Comparison of ENCODE assay signal across 18 cellular contexts in the genomic region with DNA sequence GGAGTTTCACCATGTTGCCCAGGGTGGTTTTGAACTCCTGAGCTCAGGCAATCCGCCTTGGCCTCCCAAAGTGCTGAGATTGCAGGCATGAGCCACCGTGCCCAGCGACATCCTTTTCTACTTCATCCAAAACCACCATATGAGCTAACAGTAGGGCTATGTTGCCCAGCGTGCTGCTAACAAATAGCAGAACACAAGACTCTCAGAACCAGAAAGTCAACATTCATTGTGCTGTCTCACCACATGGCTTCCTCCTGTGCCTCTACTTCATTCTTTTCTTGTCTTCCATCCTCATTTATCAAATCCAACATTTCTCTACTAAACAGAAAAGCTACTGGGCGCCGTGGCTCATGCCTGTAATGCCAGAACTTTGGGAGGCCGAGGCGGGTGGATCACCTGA. TPM values are rescaled to one million over a fixed set of nuclear protein-coding genes. Genes with fewer than 3 reads are reported as not detected.
DNase-seq lines count a peak whose midpoint lies in the region; ATAC-seq and TF ChIP-seq lines count a peak whose summit lies in the region.
"Had no signal": no experiment of that assay in that cellular context is flagged by ENCODE, and none has a peak within 500 bp of the region (broad histone marks: within the 10 kb centered on the region; RNA-seq: fewer than 3 reads in every experiment).

No MANE protein-coding gene starts in this region.

- CTCF ChIA-PET in PC-3 (lab: Charles Lee), result interaction anchor here (1.2 kb wide), 1 partner anchor 229 kb away, joined by 6 read pairs; no protein-coding TSS in a partner anchor

- H3K18ac ChIP-seq in trophoblast cell (ENCODE audit: low read length), result no peak overlapping the region

- no peak overlapping the region for H2BK12ac ChIP-seq in trophoblast cell (ENCODE audit: low read length)

- H3K9me3 ChIP-seq in PC-3 (ENCODE audit: low read length), result no peaks in the 10 kb centered on the region
- H3K9me3 ChIP-seq in trophoblast cell (ENCODE audit: insufficient read depth, low read depth, low read length), result no peaks in the 10 kb centered on the region

- BruUV-seq in PC-3 (replicated peaks; lab: Mats Ljungman, UMichigan), result no TSS peak

- H3K4me3 ChIP-seq in PC-3 (ENCODE audit: low read length) (no peak overlapping the region), epithelial cell of esophagus (ENCODE audit: low read length) (no peak overlapping the region), trophoblast cell (ENCODE audit: low read depth, low read length) (no peak overlapping the region)
- H3K4me3 ChIP-seq: GM23248, PC-9 had no signal

- H3K79me1 ChIP-seq in trophoblast cell (ENCODE audit: low read length), result no peaks in the 10 kb centered on the region

- peaks cover 5% of the 10 kb centered on the region for H3F3A ChIP-seq in PC-3 (ENCODE audit: low read length, unreplicated experiment)

- no peak overlapping the region for H3K4ac ChIP-seq in trophoblast cell (ENCODE audit: low read depth, low read length)

- no peak overlapping the region for H3K4me3 Mint-ChIP-seq in CD14-positive monocyte
- no peak overlapping the region for H3K4me3 Mint-ChIP-seq in activated T-cell treated with anti-CD3 and anti-CD28 coated beads, Interleukin-2, amount 50 U/mL, for 24 hours
- H3K4me3 Mint-ChIP-seq: CD4-positive, CD25-positive, alpha-beta regulatory T cell; H9 had no signal

- ATAC-seq in PC-3, result no peak
- no peak for ATAC-seq in HG03039 (IDR thresholded peaks at IDR 0.05; ENCODE audit: unreplicated experiment)
- ATAC-seq: HepG2 had no signal

- H3K4me1 Mint-ChIP-seq in CD14-positive monocyte, result peaks cover 31% of the 10 kb centered on the region
- H3K4me1 Mint-ChIP-seq in activated T-cell treated with anti-CD3 and anti-CD28 coated beads, Interleukin-2, amount 50 U/mL, for 24 hours (ENCODE audit: low read depth), result peaks cover 27% of the 10 kb centered on the region
- H3K4me1 Mint-ChIP-seq: H9 had no signal

- H3K14ac ChIP-seq in trophoblast cell (ENCODE audit: low read length), result no peak overlapping the region

- H4K91ac ChIP-seq in trophoblast cell (ENCODE audit: low read depth, low read length), result no peak overlapping the region

- H3K36me3 Mint-ChIP-seq in CD14-positive monocyte, result peaks cover 4 to 12% of the 10 kb centered on the region in 2 donors
- peaks cover 13% of the 10 kb centered on the region for H3K36me3 Mint-ChIP-seq in activated T-cell treated with anti-CD3 and anti-CD28 coated beads, Interleukin-2, amount 50 U/mL, for 24 hours (ENCODE audit: low read depth)

- no peak overlapping the region for H2BK5ac ChIP-seq in trophoblast cell (ENCODE audit: low read depth, low read length, poor library complexity)

- no peak overlapping the region for H3K9ac ChIP-seq in PC-3 (ENCODE audit: low read length)
- H3K9ac ChIP-seq in trophoblast cell (ENCODE audit: low read length), result no peak overlapping the region
- H3K9ac ChIP-seq: GM23248 had no signal

- H3K4me1 ChIP-seq in PC-3 (ENCODE audit: insufficient read depth, low read length), result peaks cover 8% of the 10 kb centered on the region; the same call in 1 of the 2 replicates
- H3K4me1 ChIP-seq in trophoblast cell (ENCODE audit: control insufficient read depth in 1 of 2, insufficient read depth in 2 of 2, low read length in 2 of 2), result no peaks in the 10 kb centered on the region

- H3K27ac ChIP-seq in PC-3 (ENCODE audit: low read length), result no peak overlapping the region
- no peak overlapping the region for H3K27ac ChIP-seq in trophoblast cell (ENCODE audit: low read depth, low read length)
- H3K27ac ChIP-seq: GM23248, PC-9 had no signal

- no peak for TF ChIP-seq CTCF in CD14-positive monocyte (IDR thresholded peaks at IDR 0.05)
- no peak for TF ChIP-seq CTCF in PC-3 (conservative IDR thresholded peaks at IDR 0.05; ENCODE audit: low read depth, low read length)
- TF ChIP-seq CTCF in epithelial cell of esophagus (IDR thresholded peaks at IDR 0.05; ENCODE audit: insufficient read depth, low read depth, low read length, missing control alignments), result no peak

- no peak overlapping the region for H4K8ac ChIP-seq in trophoblast cell (ENCODE audit: low read depth, low read length)

- no CpG with 5 or more reads among the region's 8 CpGs for WGBS in trophoblast cell (ENCODE audit: extremely low coverage, insufficient coverage, insufficient read length)

- H4K20me1 ChIP-seq in PC-3 (ENCODE audit: low read length), result no peaks in the 10 kb centered on the region

- H3K27me3 Mint-ChIP-seq in CD14-positive monocyte (ENCODE audit: low read depth in 3 of 3), result peaks cover 0 to under 1% (median 0%) of the 10 kb centered on the region in 3 donors
- H3K27me3 Mint-ChIP-seq in activated T-cell treated with anti-CD3 and anti-CD28 coated beads, Interleukin-2, amount 50 U/mL, for 24 hours, result no peaks in the 10 kb centered on the region
- H3K27me3 Mint-ChIP-seq: CD4-positive, CD25-positive, alpha-beta regulatory T cell had no signal

- no peak overlapping the region for H3K23ac ChIP-seq in trophoblast cell (ENCODE audit: low read length)

- H3K9me2 ChIP-seq in PC-3 (replicated peaks; ENCODE audit: low read length), result no peaks in the 10 kb centered on the region

- POLR2A ChIA-PET in PC-3 (lab: Charles Lee; ENCODE audit: unreplicated experiment), result no interaction called here

- no peak overlapping the region for H2AK5ac ChIP-seq in trophoblast cell (ENCODE audit: low read length)

- intact Hi-C loops in CD14-positive monocyte (cut with micrococcal nuclease) (no loop called here), PC-3 (cut with micrococcal nuclease) (no loop called here)

- H2AFZ ChIP-seq in PC-3 (ENCODE audit: low read length), result no peak overlapping the region
- H2AFZ ChIP-seq in trophoblast cell (ENCODE audit: insufficient read depth, low read length, poor library complexity), result no peak overlapping the region
- H2AFZ ChIP-seq: GM23248, PC-9 had no signal

- H3K4me2 ChIP-seq in PC-3 (ENCODE audit: low read length) (no peak overlapping the region), trophoblast cell (ENCODE audit: low read length) (no peak overlapping the region)
- H3K4me2 ChIP-seq: PC-9 had no signal

- H2BK120ac ChIP-seq in trophoblast cell (ENCODE audit: insufficient read depth, low read length, poor library complexity), result no peak overlapping the region

- no peaks in the 10 kb centered on the region for H3K27me3 ChIP-seq in PC-3 (ENCODE audit: low read length)
- no peaks in the 10 kb centered on the region for H3K27me3 ChIP-seq in trophoblast cell (ENCODE audit: insufficient read depth, low read length)

- DNase-seq in CD14-positive monocyte (ENCODE audit: low spot score) (no peak), PC-3 (peak; percentile 8), epithelial cell of esophagus (ENCODE audit: low read depth) (peak; percentile 27), trophoblast cell (peak; percentile 93 to 97), activated gamma-delta T cell treated with Interleukin-2 at 50 U/mL for 16 hours (no peak)
- no peak for DNase-seq in activated T-cell treated with anti-CD3 and anti-CD28 coated beads, Interleukin-2, amount 50 U/mL, for 24 hours
- DNase-seq: CD4-positive, CD25-positive, alpha-beta regulatory T cell; GM23248; NCI-H1092 treated with DMSO at 0.1 percent for 48 hours; NCI-H1436; NCI-H187; NCI-H774; NK-92 treated with Interleukin-12 subunit alpha and Interleukin-12 subunit beta, amount 100 ng/mL, for 24 hours; PC-9; SHP77 had no signal

- no peak overlapping the region for H4K12ac ChIP-seq in trophoblast cell (ENCODE audit: low read depth, low read length)

- H3K79me2 ChIP-seq in PC-3 (ENCODE audit: low read length) (no peaks in the 10 kb centered on the region), trophoblast cell (ENCODE audit: control insufficient read depth, insufficient read depth, low read length, poor library complexity) (no peaks in the 10 kb centered on the region)

- peak overlapping the region in 5 of 7 donors; percentile 7 to 85 (median 23) for H3K27ac Mint-ChIP-seq in CD14-positive monocyte
- no peak overlapping the region for H3K27ac Mint-ChIP-seq in activated T-cell treated with anti-CD3 and anti-CD28 coated beads, Interleukin-2, amount 50 U/mL, for 24 hours

- H3K9me3 Mint-ChIP-seq in CD14-positive monocyte, result no peaks in the 10 kb centered on the region
- no peaks in the 10 kb centered on the region for H3K9me3 Mint-ChIP-seq in activated T-cell treated with anti-CD3 and anti-CD28 coated beads, Interleukin-2, amount 50 U/mL, for 24 hours
- H3K9me3 Mint-ChIP-seq: CD4-positive, CD25-positive, alpha-beta regulatory T cell; H9 had no signal

- H3K36me3 ChIP-seq in PC-3 (ENCODE audit: low read depth, low read length) (no peaks in the 10 kb centered on the region; the same call in 1 of the 2 replicates), trophoblast cell (ENCODE audit: control insufficient read depth in 1 of 2, insufficient read depth in 2 of 2, low read length in 2 of 2) (peaks cover 9 to 11% of the 10 kb centered on the region in 2 experiments)

RNA-seq across cellular contexts. Expression of a gene that starts 12.0 kb away (rescaled TPM):
- polyA plus RNA-seq in CD14-positive monocyte, result 10 to 100 TPM; 24.4 to 37.5 TPM
- total RNA-seq in PC-3 (2014; rRNA removed), result 37.7 and 46.9 TPM in 2 replicates
- polyA plus RNA-seq in trophoblast cell (2013), result 57.3 and 58.2 TPM in 2 replicates

RNA-seq across cellular contexts. Expression of a gene that starts 37.2 kb away (rescaled TPM):
- 1 to 10 TPM; 5.5 to 5.9 TPM for polyA plus RNA-seq in CD14-positive monocyte
- total RNA-seq in PC-3 (2014; rRNA removed), result 83.6 and 87.6 TPM in 2 replicates
- polyA plus RNA-seq in trophoblast cell (2013), result 67.0 and 71.4 TPM in 2 replicates

Comparison
In these comparisons a context has a peak if more than half of its experiments do, and no peak if none do; other contexts are left out.
1. DNase-seq: peak in PC-3 (single experiment), epithelial cell of esophagus (single experiment) and trophoblast cell (2 of 2); none in CD14-positive monocyte (single experiment), activated gamma-delta T cell treated with Interleukin-2 at 50 U/mL for 16 hours (single experiment) and activated T-cell treated with anti-CD3 and anti-CD28 coated beads, Interleukin-2, amount 50 U/mL, for 24 hours (single experiment).